ENCODE assay signal across 1 cellular context in genomic region chr18:7728297-7728696, GRCh38.
TF ChIP-seq lines count a peak whose summit lies in the region.

No MANE protein-coding gene starts in this region.

TF ChIP-seq in HCT116, 20 proteins besides CTCF, POLR2A, EP300 and RAD21 (continued from another document):
- no peak for TF ChIP-seq REST (IDR thresholded peaks at IDR 0.05; ENCODE audit: low read depth)
- no peak for TF ChIP-seq MAX (IDR thresholded peaks at IDR 0.05)
- no peak for TF ChIP-seq EZH2phosphoT487 (IDR thresholded peaks at IDR 0.05; ENCODE audit: borderline replicate concordance)
- TF ChIP-seq EGR1 (IDR thresholded peaks at IDR 0.05; ENCODE audit: low read depth) = no peak
- no peak for TF ChIP-seq CBX3 (IDR thresholded peaks at IDR 0.05; ENCODE audit: low read depth)
- no peak for TF ChIP-seq ZBTB33 (IDR thresholded peaks at IDR 0.05; ENCODE audit: extremely low read depth, insufficient replicate concordance, low read length)
- TF ChIP-seq POLR2AphosphoS5 (IDR thresholded peaks at IDR 0.05; ENCODE audit: low read depth, low read length) = no peak
- TF ChIP-seq SP1 (IDR thresholded peaks at IDR 0.05; ENCODE audit: low read depth) = no peak
- no peak for TF ChIP-seq FOSL1 (IDR thresholded peaks at IDR 0.05; ENCODE audit: low read depth)
